In the genomic region with DNA sequence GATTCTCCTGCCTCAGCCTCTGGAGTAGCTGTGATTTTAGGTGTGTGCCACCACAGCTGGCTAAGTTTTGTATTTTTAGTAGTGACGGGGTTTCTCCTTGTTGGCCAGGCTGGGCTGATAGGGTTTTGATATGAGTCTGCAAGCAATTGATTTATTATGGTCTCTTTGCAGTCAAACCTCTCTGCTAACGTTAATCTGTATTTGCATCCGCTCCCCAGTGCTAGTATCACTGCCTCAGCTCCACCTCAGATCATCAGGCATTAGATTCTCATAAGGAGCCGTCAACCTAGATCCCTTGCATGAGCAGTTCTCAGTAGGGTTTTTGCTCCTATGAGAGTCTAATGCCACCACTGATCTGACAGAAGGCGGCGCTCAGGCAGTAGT, we compare ENCODE assay signal across 20 cellular contexts.
"Had no signal": no experiment of that assay in that cellular context is flagged by ENCODE, and none has a peak within 500 bp of the region (broad histone marks: within the 10 kb centered on the region; RNA-seq: fewer than 3 reads in every experiment).

No MANE protein-coding gene starts in this region.

- ATAC-seq: Right ventricle myocardium inferior had no signal

- H3K4me3 ChIP-seq: MG63, PC-9, Peyer's patch, SJCRH30 had no signal

- H3K27me3 ChIP-seq: MG63, Peyer's patch, SJCRH30 had no signal

- H3K36me3 ChIP-seq: Peyer's patch had no signal

- H3K4me1 ChIP-seq: Peyer's patch, SJCRH30 had no signal

- H2AFZ ChIP-seq: PC-9 had no signal

- H3K9me3 ChIP-seq: MG63, Peyer's patch, SJCRH30 had no signal

- H3K4me2 ChIP-seq: PC-9 had no signal

- DNase-seq: KG1, MG63, NCI-H1092, NCI-H1105 treated with DMSO at 0.1 percent for 48 hours, NCI-H1417 treated with DMSO at 0.1 percent for 48 hours, NCI-H146, NCI-H1694 treated with DMSO at 0.1 percent for 48 hours, NCI-H2029, NCI-H2081 treated with DMSO at 0.1 percent for 48 hours, NCI-H2171, NCI-H226, NCI-H446, NCI-H510A, NCI-H524 treated with DMSO at 0.1 percent for 48 hours, NCI-H774, PC-9, Peyer's patch, SHP77 treated with DMSO at 0.1 percent for 48 hours, SJCRH30 had no signal

- H3K27ac ChIP-seq: PC-9, Peyer's patch, SJCRH30 had no signal
